Comparison of ENCODE assay signal across 8 cellular contexts in the genomic region with DNA sequence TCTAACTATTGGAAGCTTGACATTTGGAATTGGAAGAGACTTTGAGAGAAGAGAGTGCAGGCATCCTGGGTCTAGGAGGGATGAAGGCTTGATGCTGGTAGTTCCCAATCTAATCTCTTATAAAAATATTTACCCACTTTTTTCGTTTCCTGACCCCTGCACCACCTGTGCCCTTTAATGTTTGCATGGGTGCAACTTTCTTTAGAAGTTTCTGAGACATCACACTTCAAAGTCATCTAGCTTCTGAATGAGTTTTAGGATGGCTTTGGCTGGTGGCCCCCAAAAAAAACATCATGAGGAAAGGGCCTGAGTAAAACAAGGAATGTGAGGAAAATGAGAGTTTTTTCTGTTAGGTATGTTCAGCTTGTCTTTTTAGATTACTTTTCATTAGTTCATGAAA.
DNase-seq lines count a peak whose midpoint lies in the region; ATAC-seq and TF ChIP-seq lines count a peak whose summit lies in the region.

No MANE protein-coding gene starts in this region.

- peak overlapping the region; percentile 79 to 96 (median 95) for H3K27ac Mint-ChIP-seq in nephron

- H3K36me3 Mint-ChIP-seq in nephron (ENCODE audit: low read depth), result peaks cover 36% of the 10 kb centered on the region

- no peaks in the 10 kb centered on the region for H3K27me3 ChIP-seq in BLaER1
- H3K27me3 ChIP-seq in MM.1S (replicated peaks; ENCODE audit: insufficient read depth, low read length), result no peaks in the 10 kb centered on the region
- no peaks in the 10 kb centered on the region for H3K27me3 ChIP-seq in effector memory CD4-positive, alpha-beta T cell (replicated peaks; ENCODE audit: control insufficient read depth, insufficient read depth, low read length, poor library complexity, severe bottlenecking)

- no peak for ATAC-seq in GM18505 (IDR thresholded peaks at IDR 0.05; ENCODE audit: unreplicated experiment)

- DNase-seq in MM.1S, result no peak
- no peak for DNase-seq in effector memory CD4-positive, alpha-beta T cell
- no peak for DNase-seq in caudate nucleus (lab: John Stamatoyannopoulos, UW)
- no peak for DNase-seq in HUDEP-2 (lab: John Stamatoyannopoulos, UW; ENCODE audit: unreplicated experiment in 76 of 76)
- no peak for DNase-seq in D341Med (ENCODE audit: low spot score)

- H3K4me3 ChIP-seq in BLaER1 (peak overlapping the region; percentile 88), MM.1S (ENCODE audit: low read length) (peak overlapping the region; percentile 98)
- H3K4me3 ChIP-seq in effector memory CD4-positive, alpha-beta T cell (ENCODE audit: insufficient read depth, low read depth, low read length, poor library complexity, severe bottlenecking), result peak overlapping the region; percentile 99

- peaks cover 22% of the 10 kb centered on the region for H3K4me1 Mint-ChIP-seq in nephron

- peaks cover 36% of the 10 kb centered on the region for H3K79me2 ChIP-seq in MM.1S (ENCODE audit: low read length)

- TF ChIP-seq CTCF in MM.1S (IDR thresholded peaks at IDR 0.05; ENCODE audit: low read length), result no peak
- no peak for TF ChIP-seq CTCF in nephron (IDR thresholded peaks at IDR 0.05; ENCODE audit: unreplicated experiment in 3 of 3)

- peaks cover 21% of the 10 kb centered on the region for H3K4me1 ChIP-seq in BLaER1
- peaks cover 14% of the 10 kb centered on the region; the same call in 1 of the 2 replicates for H3K4me1 ChIP-seq in MM.1S (ENCODE audit: low read length)
- peaks cover 6% of the 10 kb centered on the region for H3K4me1 ChIP-seq in effector memory CD4-positive, alpha-beta T cell (ENCODE audit: control insufficient read depth, insufficient read depth, low read length, poor library complexity, severe bottlenecking)

- no peaks in the 10 kb centered on the region for H3K9me2 ChIP-seq in MM.1S (replicated peaks; ENCODE audit: insufficient read depth, low read length)

- H3K9me3 ChIP-seq in BLaER1 (no peaks in the 10 kb centered on the region), MM.1S (replicated peaks; ENCODE audit: insufficient read depth, low read length) (no peaks in the 10 kb centered on the region)
- H3K9me3 ChIP-seq in effector memory CD4-positive, alpha-beta T cell (ENCODE audit: control insufficient read depth, low read length), result no peaks in the 10 kb centered on the region

- peak overlapping the region; percentile 96; the same call in 1 of the 2 replicates for H2AFZ ChIP-seq in MM.1S (ENCODE audit: low read length)

- no peaks in the 10 kb centered on the region for H3F3A ChIP-seq in MM.1S (ENCODE audit: insufficient read depth, low read length)

- H3K9me3 Mint-ChIP-seq in nephron, result peaks cover 2% of the 10 kb centered on the region

- no peak for TF ChIP-seq POLR2A in GM18505 (IDR thresholded peaks at IDR 0.05; ENCODE audit: borderline replicate concordance, extremely low read depth, insufficient read depth, insufficient read length)

- H4K20me1 ChIP-seq in BLaER1 (no peaks in the 10 kb centered on the region), MM.1S (ENCODE audit: insufficient read depth, low read length) (no peaks in the 10 kb centered on the region)

- H3K4me2 ChIP-seq in BLaER1, result peak overlapping the region; percentile 88
- H3K4me2 ChIP-seq in MM.1S (ENCODE audit: low read depth, low read length), result peak overlapping the region; percentile 70

- peaks cover 40% of the 10 kb centered on the region for H3K36me3 ChIP-seq in BLaER1
- H3K36me3 ChIP-seq in MM.1S (replicated peaks; ENCODE audit: insufficient read depth, low read length), result 0 out of 2 replicates have a peak, but pooled peaks cover 4% of the 10 kb centered on the region
- H3K36me3 ChIP-seq in effector memory CD4-positive, alpha-beta T cell (ENCODE audit: control insufficient read depth, insufficient read depth, low read length), result peaks cover 8% of the 10 kb centered on the region

- H3K27me3 Mint-ChIP-seq in nephron (ENCODE audit: low read depth), result no peaks in the 10 kb centered on the region

- H3K9ac ChIP-seq in BLaER1, result peak overlapping the region; percentile 89
- peak overlapping the region; percentile 98 for H3K9ac ChIP-seq in MM.1S (ENCODE audit: low read length)

- H3K4me3 Mint-ChIP-seq in nephron, result peak overlapping the region; percentile 96 to 98 (median 96)

- H3K27ac ChIP-seq in BLaER1, result peak overlapping the region; percentile 82
- H3K27ac ChIP-seq in MM.1S (ENCODE audit: low read length), result peak overlapping the region; percentile 64; the same call in 1 of the 2 replicates
- H3K27ac ChIP-seq in effector memory CD4-positive, alpha-beta T cell (ENCODE audit: insufficient read depth, low read length, poor library complexity, severe bottlenecking), result peak overlapping the region; percentile 88
- H3K27ac ChIP-seq in caudate nucleus (ENCODE audit: low read depth, low read length), result no peak overlapping the region
